ENCODE assay signal across 1 cellular context in genomic region chr18:10279476-10279875, GRCh38.
TF ChIP-seq lines count a peak whose summit lies in the region.

No MANE protein-coding gene starts in this region.

TF ChIP-seq in GM23338, 12 proteins besides CTCF, POLR2A, EP300 and RAD21 (continued from another document):
- TF ChIP-seq REST (IDR thresholded peaks at IDR 0.05; ENCODE audit: unreplicated experiment) (no peak), STAT1 (IDR thresholded peaks at IDR 0.05; ENCODE audit: unreplicated experiment) (no peak), JUNB (IDR thresholded peaks at IDR 0.05; ENCODE audit: unreplicated experiment) (no peak), EZH2phosphoT487 (IDR thresholded peaks at IDR 0.05; ENCODE audit: unreplicated experiment) (no peak), EZH2 (IDR thresholded peaks at IDR 0.05; ENCODE audit: low read depth, unreplicated experiment) (no peak), ZNF114 (CRISPR knock-in tag; IDR thresholded peaks at IDR 0.05) (no peak), CREB1 (CRISPR knock-in tag; IDR thresholded peaks at IDR 0.05; ENCODE audit: low read depth) (no peak)
- TF ChIP-seq, protein P1, sequence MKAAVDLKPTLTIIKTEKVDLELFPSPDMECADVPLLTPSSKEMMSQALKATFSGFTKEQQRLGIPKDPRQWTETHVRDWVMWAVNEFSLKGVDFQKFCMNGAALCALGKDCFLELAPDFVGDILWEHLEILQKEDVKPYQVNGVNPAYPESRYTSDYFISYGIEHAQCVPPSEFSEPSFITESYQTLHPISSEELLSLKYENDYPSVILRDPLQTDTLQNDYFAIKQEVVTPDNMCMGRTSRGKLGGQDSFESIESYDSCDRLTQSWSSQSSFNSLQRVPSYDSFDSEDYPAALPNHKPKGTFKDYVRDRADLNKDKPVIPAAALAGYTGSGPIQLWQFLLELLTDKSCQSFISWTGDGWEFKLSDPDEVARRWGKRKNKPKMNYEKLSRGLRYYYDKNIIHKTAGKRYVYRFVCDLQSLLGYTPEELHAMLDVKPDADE (IDR thresholded peaks at IDR 0.05), result no peak
